Comparison of ENCODE assay signal across 18 cellular contexts in genomic region chr2:154706660-154707059, GRCh38. TPM values are rescaled to one million over a fixed set of nuclear protein-coding genes. Genes with fewer than 3 reads are reported as not detected.
"Had no signal": no experiment of that assay in that cellular context is flagged by ENCODE, and none has a peak within 500 bp of the region (broad histone marks: within the 10 kb centered on the region; RNA-seq: fewer than 3 reads in every experiment).

No MANE protein-coding gene starts in this region.

- H3K36me3 ChIP-seq: heart left ventricle, neutrophil, ovary, prostate gland, thyroid gland, upper lobe of right lung had no signal

- DNase-seq: activated B cell treated with CpG ODN at 0.5 μM for 24 hours; activated CD4-positive, alpha-beta T cell treated with anti-CD3 and anti-CD28 coated beads for 36 hours; activated CD4-positive, alpha-beta T cell treated with anti-CD3 and anti-CD28 coated beads, Interleukin-2, amount 50 U/mL, for 48 hours; activated effector memory CD4-positive, alpha-beta T cell treated with Interleukin-2 at 50 U/mL for 16 hours; activated naive CD4-positive, alpha-beta T cell treated with anti-CD3 and anti-CD28 coated beads, Interleukin-2, amount 10 ng/mL, durations not matched to agents 7 days and 5 days; activated T-cell treated with anti-CD3 and anti-CD28 coated beads, Interleukin-2, amount 50 U/mL, for 48 hours; amygdala; cortex of kidney; heart left ventricle; ovary; substantia nigra; T-helper 9 cell; thyroid gland; upper lobe of right lung had no signal

- H3K4me3 ChIP-seq: heart left ventricle, ovary, prostate gland, thyroid gland, upper lobe of right lung had no signal

- H3K27ac ChIP-seq: epithelial cell of prostate, heart left ventricle, neutrophil, ovary, prostate gland, thyroid gland, upper lobe of right lung had no signal

- H3K27me3 ChIP-seq: heart left ventricle, neutrophil, ovary, thyroid gland, upper lobe of right lung had no signal

- H3K9me3 ChIP-seq: heart left ventricle, neutrophil, ovary, prostate gland, thyroid gland, upper lobe of right lung had no signal

- ATAC-seq: activated CD4-positive, alpha-beta T cell treated with anti-CD3 and anti-CD28 coated beads for 36 hours; heart left ventricle; upper lobe of right lung had no signal

- H3K4me1 ChIP-seq: heart left ventricle, prostate gland, thyroid gland, upper lobe of right lung had no signal

RNA-seq across cellular contexts. Expression of gene KCNJ3, which starts 8.2 kb away (rescaled TPM):
- total RNA-seq: activated B cell treated with CpG ODN at 0.5 μM for 24 hours; activated CD4-positive, alpha-beta T cell treated with anti-CD3 and anti-CD28 coated beads for 36 hours; myocyte; thyroid gland; upper lobe of right lung had no signal
